In the genomic region with DNA sequence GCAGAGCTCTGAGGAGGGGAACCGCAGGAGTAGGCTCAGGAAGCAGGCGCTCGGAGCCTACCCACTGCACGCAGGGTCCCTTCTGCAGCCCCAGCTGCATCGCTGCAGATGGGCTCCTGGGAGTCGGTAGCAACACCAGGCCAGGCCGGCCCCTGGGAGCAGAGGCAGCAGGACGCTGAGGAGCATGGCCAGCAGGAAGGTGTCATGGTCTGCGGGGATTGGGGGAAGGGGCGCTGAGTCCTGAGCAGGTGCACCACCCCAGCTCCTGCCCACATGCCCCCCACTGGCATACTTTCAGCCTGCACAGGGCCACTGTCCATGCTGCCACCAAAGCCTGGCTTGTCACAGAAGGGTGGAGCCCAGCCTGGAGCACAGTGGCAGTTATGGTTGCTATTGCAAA, we compare ENCODE assay signal across 18 cellular contexts. TPM values are rescaled to one million over a fixed set of nuclear protein-coding genes. Genes with fewer than 3 reads are reported as not detected.
DNase-seq lines count a peak whose midpoint lies in the region; ATAC-seq, FAIRE-seq and TF ChIP-seq lines count a peak whose summit lies in the region.
"Had no signal": no experiment of that assay in that cellular context is flagged by ENCODE, and none has a peak within 500 bp of the region (broad histone marks: within the 10 kb centered on the region; RNA-seq: fewer than 3 reads in every experiment).

No MANE protein-coding gene starts in this region.

- TF ChIP-seq CTCF in kidney (IDR thresholded peaks at IDR 0.05; ENCODE audit: borderline replicate concordance, extremely low read depth, insufficient read depth): no peak

- H3K9me3 ChIP-seq in BLaER1 (no peaks in the 10 kb centered on the region), kidney (ENCODE audit: control insufficient read depth in 1 of 2, low read length in 2 of 2) (no peaks in the 10 kb centered on the region), trophoblast cell (ENCODE audit: insufficient read depth, low read depth, low read length) (peaks cover 2% of the 10 kb centered on the region)
- no peaks in the 10 kb centered on the region for H3K9me3 ChIP-seq in BLaER1 treated with 17β-estradiol and CSF1 and Interleukin-3, amounts not matched to agents 10 nM and 100 nM (replicated peaks in 1 of 11)
- H3K9me3 ChIP-seq: BE2C had no signal

- ATAC-seq in HG02852 (IDR thresholded peaks at IDR 0.05; ENCODE audit: unreplicated experiment): no peak
- no peak for ATAC-seq in stimulated activated naive CD8-positive, alpha-beta T cell treated with anti-CD3 and anti-CD28 coated beads, Interleukin-15, amount 100 ng/mL, for 72 hours

- no peak overlapping the region for H3K4me3 Mint-ChIP-seq in stimulated activated naive CD8-positive, alpha-beta T cell treated with anti-CD3 and anti-CD28 coated beads, Interleukin-15, amount 100 ng/mL, for 72 hours
- H3K4me3 Mint-ChIP-seq: CD4-positive, alpha-beta memory T cell; H9 had no signal

- H3K4me3 ChIP-seq in BLaER1: peak overlapping the region; percentile 67
- peak overlapping the region in 3 of 10 experiments; percentile 53 to 60 (median 56); a peak in 3 of 20 replicates for H3K4me3 ChIP-seq in BLaER1 treated with 17β-estradiol and CSF1 and Interleukin-3, amounts not matched to agents 10 nM and 100 nM
- no peak overlapping the region for H3K4me3 ChIP-seq in kidney (ENCODE audit: low read length in 2 of 2)
- H3K4me3 ChIP-seq in trophoblast cell (ENCODE audit: low read depth, low read length): peak overlapping the region; percentile 44
- H3K4me3 ChIP-seq: K562 had no signal

- peaks cover 23% of the 10 kb centered on the region for H3K27me3 ChIP-seq in BLaER1
- peaks cover 25 to 53% (median 38%) of the 10 kb centered on the region in 11 experiments; a peak in 21 of 22 replicates for H3K27me3 ChIP-seq in BLaER1 treated with 17β-estradiol and CSF1 and Interleukin-3, amounts not matched to agents 10 nM and 100 nM
- H3K27me3 ChIP-seq in trophoblast cell (ENCODE audit: insufficient read depth, low read length): peaks cover 14% of the 10 kb centered on the region

- no peak overlapping the region for H4K8ac ChIP-seq in trophoblast cell (ENCODE audit: low read depth, low read length)

- no peaks in the 10 kb centered on the region for H3K79me2 ChIP-seq in trophoblast cell (ENCODE audit: control insufficient read depth, insufficient read depth, low read length, poor library complexity)

- H3K14ac ChIP-seq in trophoblast cell (ENCODE audit: low read length): no peak overlapping the region

- H3K27ac Mint-ChIP-seq in stimulated activated naive CD8-positive, alpha-beta T cell treated with anti-CD3 and anti-CD28 coated beads, Interleukin-15, amount 100 ng/mL, for 72 hours: no peak overlapping the region
- H3K27ac Mint-ChIP-seq: CD14-positive monocyte had no signal

- no peak for FAIRE-seq in kidney (lab: Jason Lieb, UNC)
- FAIRE-seq: A204.1, K562 had no signal

- DNase-seq in kidney: peak; percentile 66
- no peak for DNase-seq in trophoblast cell
- no peak for DNase-seq in stimulated activated naive CD8-positive, alpha-beta T cell treated with anti-CD3 and anti-CD28 coated beads, Interleukin-15, amount 100 ng/mL, for 72 hours
- DNase-seq: ACHN; BE2C; CD4-positive, alpha-beta memory T cell; DMS153; GF-D8; GOT3 had no signal

- no peak overlapping the region for H3K23ac ChIP-seq in trophoblast cell (ENCODE audit: low read length)

- H3K18ac ChIP-seq in trophoblast cell (ENCODE audit: low read length): no peak overlapping the region

- H3K79me1 ChIP-seq in trophoblast cell (ENCODE audit: low read length): no peaks in the 10 kb centered on the region

- H2BK12ac ChIP-seq in trophoblast cell (ENCODE audit: low read length): no peak overlapping the region

- H2AFZ ChIP-seq in trophoblast cell (ENCODE audit: insufficient read depth, low read length, poor library complexity): no peak overlapping the region

- H3K4me1 Mint-ChIP-seq in stimulated activated naive CD8-positive, alpha-beta T cell treated with anti-CD3 and anti-CD28 coated beads, Interleukin-15, amount 100 ng/mL, for 72 hours: peaks cover 30% of the 10 kb centered on the region

- peaks cover 87% of the 10 kb centered on the region for H3K27me3 Mint-ChIP-seq in stimulated activated naive CD8-positive, alpha-beta T cell treated with anti-CD3 and anti-CD28 coated beads, Interleukin-15, amount 100 ng/mL, for 72 hours

- H3K4me1 ChIP-seq in BLaER1 (peaks cover 73% of the 10 kb centered on the region), kidney (ENCODE audit: control insufficient read depth in 1 of 2, insufficient read depth in 1 of 2, low read depth in 1 of 2, low read length in 2 of 2) (no peaks in the 10 kb centered on the region), trophoblast cell (ENCODE audit: control insufficient read depth in 1 of 2, insufficient read depth in 2 of 2, low read length in 2 of 2) (no peaks in the 10 kb centered on the region)
- H3K4me1 ChIP-seq in BLaER1 treated with 17β-estradiol and CSF1 and Interleukin-3, amounts not matched to agents 10 nM and 100 nM: peaks cover 38 to 67% (median 59%) of the 10 kb centered on the region in 10 experiments
- H3K4me1 ChIP-seq: BE2C had no signal

- intact Hi-C loops in kidney (cut with DNase I): no loop called here

- no peaks in the 10 kb centered on the region for H4K20me1 ChIP-seq in BLaER1
- H4K20me1 ChIP-seq in BLaER1 treated with 17β-estradiol and CSF1 and Interleukin-3, amounts not matched to agents 10 nM and 100 nM: peaks cover 0 to 44% (median 14%) of the 10 kb centered on the region in 11 experiments; a peak in 16 of 22 replicates

- H3K4me2 ChIP-seq in BLaER1: peak overlapping the region; percentile 99
- peak overlapping the region; percentile 86 to 100 (median 97) for H3K4me2 ChIP-seq in BLaER1 treated with 17β-estradiol and CSF1 and Interleukin-3, amounts not matched to agents 10 nM and 100 nM
- H3K4me2 ChIP-seq in trophoblast cell (ENCODE audit: low read length): no peak overlapping the region

- WGBS in trophoblast cell (ENCODE audit: extremely low coverage, insufficient coverage, insufficient read length): no CpG with 5 or more reads among the region's 10 CpGs

- no peak overlapping the region for H2BK120ac ChIP-seq in trophoblast cell (ENCODE audit: insufficient read depth, low read length, poor library complexity)

- H3K27ac ChIP-seq in BLaER1: peak overlapping the region; percentile 89
- H3K27ac ChIP-seq in BLaER1 treated with 17β-estradiol and CSF1 and Interleukin-3, amounts not matched to agents 10 nM and 100 nM: peak overlapping the region in 6 of 11 experiments; percentile 16 to 69 (median 36); a peak in 9 of 22 replicates
- H3K27ac ChIP-seq in kidney (ENCODE audit: low read depth in 2 of 2, low read length in 2 of 2): no peak overlapping the region
- no peak overlapping the region for H3K27ac ChIP-seq in trophoblast cell (ENCODE audit: low read depth, low read length)

- no peak overlapping the region for H4K12ac ChIP-seq in trophoblast cell (ENCODE audit: low read depth, low read length)

- H3K4ac ChIP-seq in trophoblast cell (ENCODE audit: low read depth, low read length): no peak overlapping the region

- peak overlapping the region; percentile 74; the same call in 1 of the 2 replicates for H3K9ac ChIP-seq in BLaER1
- peak overlapping the region in 5 of 11 experiments; percentile 3 to 63 (median 60); a peak in 9 of 22 replicates for H3K9ac ChIP-seq in BLaER1 treated with 17β-estradiol and CSF1 and Interleukin-3, amounts not matched to agents 10 nM and 100 nM
- H3K9ac ChIP-seq in kidney (ENCODE audit: low read length in 2 of 2): no peak overlapping the region
- no peak overlapping the region for H3K9ac ChIP-seq in trophoblast cell (ENCODE audit: low read length)

- H3K36me3 ChIP-seq in BLaER1 (no peaks in the 10 kb centered on the region), kidney (ENCODE audit: control insufficient read depth in 1 of 2, insufficient read depth in 2 of 2, low read length in 2 of 2) (no peaks in the 10 kb centered on the region), trophoblast cell (ENCODE audit: control insufficient read depth in 1 of 2, insufficient read depth in 2 of 2, low read length in 2 of 2) (peaks cover 4 to 5% of the 10 kb centered on the region in 2 experiments)
- H3K36me3 ChIP-seq in BLaER1 treated with 17β-estradiol and CSF1 and Interleukin-3, amounts not matched to agents 10 nM and 100 nM: no peaks in the 10 kb centered on the region
- H3K36me3 ChIP-seq: BE2C had no signal

- H2BK5ac ChIP-seq in trophoblast cell (ENCODE audit: low read depth, low read length, poor library complexity): no peak overlapping the region

- no peaks in the 10 kb centered on the region for H3K9me3 Mint-ChIP-seq in stimulated activated naive CD8-positive, alpha-beta T cell treated with anti-CD3 and anti-CD28 coated beads, Interleukin-15, amount 100 ng/mL, for 72 hours

- no peak overlapping the region for H4K91ac ChIP-seq in trophoblast cell (ENCODE audit: low read depth, low read length)

- no peak overlapping the region for H2AK5ac ChIP-seq in trophoblast cell (ENCODE audit: low read length)

RNA-seq across cellular contexts. Expression of a gene that starts 7.7 kb away (rescaled TPM):
- not detected for total RNA-seq in kidney
- 0.56 TPM for polyA plus RNA-seq in kidney (ENCODE audit: insufficient read depth, low read depth, low replicate concordance)
- not detected in 2 replicates for polyA plus RNA-seq in trophoblast cell (2013)
- total RNA-seq: CD4-positive, alpha-beta memory T cell; Daoy; H9; HT-29; K562 had no signal
- polyA plus RNA-seq: CD14-positive monocyte; CD4-positive, alpha-beta memory T cell; K562 had no signal

RNA-seq across cellular contexts. Expression of a gene that starts 10.9 kb away (rescaled TPM):
- total RNA-seq in kidney: 4.3 TPM
- 4.1 TPM for polyA plus RNA-seq in kidney (ENCODE audit: insufficient read depth, low read depth, low replicate concordance)
- 10.1 and 10.4 TPM in 2 replicates for polyA plus RNA-seq in trophoblast cell (2013)
- total RNA-seq: CD4-positive, alpha-beta memory T cell; Daoy; HT-29; K562 had no signal
- polyA plus RNA-seq: CD14-positive monocyte; CD4-positive, alpha-beta memory T cell; K562 had no signal

RNA-seq across cellular contexts. Expression of a gene that starts 41.5 kb away (rescaled TPM):
- total RNA-seq in kidney: 20.2 TPM
- polyA plus RNA-seq in kidney (ENCODE audit: insufficient read depth, low read depth, low replicate concordance): 2.4 TPM
- 0.01 TPM in 2 replicates for polyA plus RNA-seq in trophoblast cell (2013)
- total RNA-seq: Daoy, H9, HT-29 had no signal
- polyA plus RNA-seq: CD4-positive, alpha-beta memory T cell; K562 had no signal

Comparison
In these comparisons a context has a peak if more than half of its experiments do, and no peak if none do; other contexts are left out.
1. H3K27ac ChIP-seq: peak in BLaER1 (single experiment) and BLaER1 treated with 17β-estradiol and CSF1 and Interleukin-3, amounts not matched to agents 10 nM and 100 nM (6 of 11); none in kidney (0 of 2) and trophoblast cell (single experiment).
2. H3K4me3 ChIP-seq: peak in BLaER1 (single experiment) and trophoblast cell (single experiment); none in kidney (0 of 2).